In the genomic region with DNA sequence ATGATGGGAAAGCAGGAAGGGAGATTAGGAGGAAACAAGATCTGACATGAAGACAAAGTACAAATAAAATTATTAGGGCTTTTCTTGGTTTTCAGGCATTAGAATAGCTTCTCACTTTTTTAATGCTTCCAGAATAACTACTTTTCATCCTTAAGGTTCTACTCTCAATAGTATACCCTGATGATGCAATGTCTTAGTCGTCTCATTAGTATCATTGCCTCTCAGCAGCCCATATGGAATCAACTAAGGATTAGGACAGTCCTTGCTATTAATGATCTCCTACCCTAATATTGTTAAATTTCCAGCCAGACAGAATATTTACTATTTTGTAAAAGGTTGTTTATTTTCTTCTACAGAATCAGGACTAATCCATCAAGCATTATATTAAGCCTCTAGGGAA, we compare ENCODE assay signal across 32 cellular contexts.
"Had no signal": no experiment of that assay in that cellular context is flagged by ENCODE, and none has a peak within 500 bp of the region (broad histone marks: within the 10 kb centered on the region; RNA-seq: fewer than 3 reads in every experiment).

No MANE protein-coding gene starts in this region.

- H3K4me1 Mint-ChIP-seq: neural crest cell, WTC11 had no signal

- H3K27me3 Mint-ChIP-seq: activated CD4-positive, alpha-beta memory T cell treated with anti-CD3 and anti-CD28 coated beads, Interleukin-2, amount 10 ng/mL, durations not matched to agents 7 days and 5 days; activated CD4-positive, alpha-beta T cell treated with anti-CD3 and anti-CD28 coated beads, Interleukin-2, amount 10 ng/mL, durations not matched to agents 7 days and 5 days; activated CD8-positive, alpha-beta memory T cell treated with anti-CD3 and anti-CD28 coated beads, Interleukin-2, amount 10 ng/mL, durations not matched to agents 7 days and 5 days; activated naive CD4-positive, alpha-beta T cell treated with anti-CD3 and anti-CD28 coated beads, Interleukin-2, amount 50 U/mL, for 24 hours; naive thymus-derived CD8-positive, alpha-beta T cell had no signal

- H3K27ac Mint-ChIP-seq: activated CD4-positive, alpha-beta memory T cell treated with anti-CD3 and anti-CD28 coated beads, Interleukin-2, amount 10 ng/mL, durations not matched to agents 7 days and 5 days; activated CD4-positive, alpha-beta T cell treated with anti-CD3 and anti-CD28 coated beads, Interleukin-2, amount 10 ng/mL, durations not matched to agents 7 days and 5 days; activated naive CD4-positive, alpha-beta T cell treated with anti-CD3 and anti-CD28 coated beads, Interleukin-2, amount 50 U/mL, for 24 hours; WTC11 had no signal

- H3K9me3 Mint-ChIP-seq: activated CD4-positive, alpha-beta memory T cell treated with anti-CD3 and anti-CD28 coated beads, Interleukin-2, amount 10 ng/mL, durations not matched to agents 7 days and 5 days; activated CD4-positive, alpha-beta T cell treated with anti-CD3 and anti-CD28 coated beads, Interleukin-2, amount 10 ng/mL, durations not matched to agents 7 days and 5 days; activated naive CD4-positive, alpha-beta T cell treated with anti-CD3 and anti-CD28 coated beads, Interleukin-2, amount 50 U/mL, for 24 hours; naive thymus-derived CD8-positive, alpha-beta T cell had no signal

- H3K4me3 Mint-ChIP-seq: activated CD4-positive, alpha-beta memory T cell treated with anti-CD3 and anti-CD28 coated beads, Interleukin-2, amount 10 ng/mL, durations not matched to agents 7 days and 5 days; activated CD4-positive, alpha-beta T cell treated with anti-CD3 and anti-CD28 coated beads, Interleukin-2, amount 10 ng/mL, durations not matched to agents 7 days and 5 days; activated CD8-positive, alpha-beta memory T cell treated with anti-CD3 and anti-CD28 coated beads, Interleukin-2, amount 10 ng/mL, durations not matched to agents 7 days and 5 days; activated naive CD4-positive, alpha-beta T cell treated with anti-CD3 and anti-CD28 coated beads, Interleukin-2, amount 50 U/mL, for 24 hours; naive thymus-derived CD8-positive, alpha-beta T cell; neural crest cell; WTC11 had no signal

- FAIRE-seq: endometrium had no signal

- ATAC-seq: activated CD8-positive, alpha-beta memory T cell treated with anti-CD3 and anti-CD28 coated beads, Interleukin-2, amount 10 ng/mL, durations not matched to agents 7 days and 5 days; body of pancreas; heart left ventricle; lower lobe of right lung; naive thymus-derived CD8-positive, alpha-beta T cell; pancreas; upper lobe of right lung; WTC11 had no signal

- DNase-seq: activated CD4-positive, alpha-beta memory T cell treated with anti-CD3 and anti-CD28 coated beads, Interleukin-2, amount 10 ng/mL, durations not matched to agents 7 days and 5 days; activated CD4-positive, alpha-beta T cell treated with anti-CD3 and anti-CD28 coated beads for 1 hour; activated CD4-positive, alpha-beta T cell treated with anti-CD3 and anti-CD28 coated beads, Interleukin-2, amount 10 ng/mL, durations not matched to agents 7 days and 5 days; activated CD8-positive, alpha-beta memory T cell treated with anti-CD3 and anti-CD28 coated beads, Interleukin-2, amount 10 ng/mL, durations not matched to agents 7 days and 5 days; activated gamma-delta T cell treated with Interleukin-2 at 50 U/mL for 16 hours; adrenal gland; aorta; body of pancreas; cerebellar nuclear complex; colonic mucosa; effector CD8-positive, alpha-beta T cell; esophagus squamous epithelium; heart left ventricle; hypothalamus; lower lobe of right lung; mesenchymal stem cell; naive thymus-derived CD8-positive, alpha-beta T cell; nucleus accumbens; pancreas; stimulated activated CD4-positive, alpha-beta T cell treated with anti-CD3 and anti-CD28 coated beads, Interleukin-15, amount 100 ng/mL, for 24 hours; stimulated activated CD4-positive, alpha-beta T cell treated with anti-CD3 and anti-CD28 coated beads, Interleukin-2, amount 100 ng/mL, for 24 hours; stimulated activated naive CD4-positive, alpha-beta T cell; T-helper 2 cell; tibial artery; upper lobe of right lung had no signal

- H3K4me3 ChIP-seq: adrenal gland, body of pancreas, cardiac muscle cell, colonic mucosa, esophagus squamous epithelium, heart left ventricle, lower lobe of right lung, pancreas, right atrium auricular region, suprapubic skin, tibial artery, upper lobe of right lung had no signal
